ENCODE assay signal across 22 cellular contexts in genomic region chr16:22739077-22739476, GRCh38.
A peak's percentile ranks its signal among the peaks of the same experiment; 100 is the strongest.
DNase-seq lines count a peak whose midpoint lies in the region; ATAC-seq and TF ChIP-seq lines count a peak whose summit lies in the region.
"Had no signal": no experiment of that assay in that cellular context is flagged by ENCODE, and none has a peak within 500 bp of the region (broad histone marks: within the 10 kb centered on the region; RNA-seq: fewer than 3 reads in every experiment).

No MANE protein-coding gene starts in this region.

- POLR2A ChIA-PET in OCI-LY7 (lab: Charles Lee), result interaction anchor here (0.7 kb wide), 1 partner anchor 571 kb away, joined by 4 read pairs; no protein-coding TSS in a partner anchor

- H3K9me2 ChIP-seq in OCI-LY7 (ENCODE audit: insufficient read depth, low read length), result no peaks in the 10 kb centered on the region

- H3K4me3 ChIP-seq in OCI-LY7 (ENCODE audit: low read depth, low read length, poor library complexity, severe bottlenecking), result no peak overlapping the region
- H3K4me3 ChIP-seq: breast epithelium, GM23248, heart left ventricle, PC-9, SJSA1, spleen, vagina had no signal

- no peaks in the 10 kb centered on the region for H3K9me3 ChIP-seq in OCI-LY7 (ENCODE audit: low read length)
- H3K9me3 ChIP-seq: breast epithelium, SJSA1, vagina had no signal

- CTCF ChIA-PET in OCI-LY7 (lab: Charles Lee; ENCODE audit: unreplicated experiment), result no interaction called here

- no peak for TF ChIP-seq CTCF in OCI-LY7 (conservative IDR thresholded peaks at IDR 0.05; ENCODE audit: low read length)

- no peaks in the 10 kb centered on the region for H3K36me3 ChIP-seq in OCI-LY7 (ENCODE audit: insufficient read depth, low read length)
- H3K36me3 ChIP-seq: breast epithelium, heart left ventricle, SJSA1, spleen, vagina had no signal

- H3K27ac ChIP-seq in OCI-LY7 (ENCODE audit: low read depth, low read length, poor library complexity, severe bottlenecking), result no peak overlapping the region
- H3K27ac ChIP-seq: breast epithelium, GM23248, heart left ventricle, PC-9, SJSA1, spleen, vagina had no signal

- no peaks in the 10 kb centered on the region for H3K79me2 ChIP-seq in OCI-LY7 (ENCODE audit: insufficient read depth, low read depth, low read length)

- no peak overlapping the region for H2AFZ ChIP-seq in OCI-LY7 (ENCODE audit: low read length)
- H2AFZ ChIP-seq: GM23248, PC-9 had no signal

- BruUV-seq in OCI-LY7 (replicated peaks; lab: Mats Ljungman, UMichigan), result no TSS peak

- H4K20me1 ChIP-seq in OCI-LY7 (ENCODE audit: insufficient read depth, low read length), result no peaks in the 10 kb centered on the region

- DNase-seq in Right ventricle myocardium inferior (ENCODE audit: missing footprints) (no peak), cardiac septum (ENCODE audit: low spot score) (no peak), OCI-LY7 (ENCODE audit: low spot score) (peak; percentile 31), left lobe of liver (ENCODE audit: low spot score) (no peak), DMS114 treated with DMSO at 0.1 percent for 48 hours (lab: John Stamatoyannopoulos, UW; ENCODE audit: unreplicated experiment) (no peak), posterior cingulate gyrus (no peak)
- no peak for DNase-seq in stimulated activated naive CD4-positive, alpha-beta T cell treated with Interleukin-2 at 50 U/mL for 16 hours (lab: John Stamatoyannopoulos, UW)
- DNase-seq in activated naive CD4-positive, alpha-beta T cell treated with Interleukin-2 at 50 U/mL for 16 hours, result no peak
- DNase-seq: activated B cell treated with CpG ODN at 0.5 μM for 24 hours; activated CD4-positive, alpha-beta memory T cell treated with anti-CD3 and anti-CD28 coated beads, Interleukin-2, amount 10 ng/mL, durations not matched to agents 7 days and 5 days; activated gamma-delta T cell treated with Interleukin-2 at 50 U/mL for 16 hours; GDM1; GM23248; heart left ventricle; NCI-H1417 treated with DMSO at 0.1 percent for 48 hours; NCI-H526; PC-9; spleen; T-helper 17 cell had no signal

- H3K4me2 ChIP-seq in OCI-LY7 (ENCODE audit: low read length), result no peak overlapping the region
- H3K4me2 ChIP-seq: PC-9 had no signal

- intact Hi-C loops in Right ventricle myocardium inferior (cut with DNase I), result no loop called here
- intact Hi-C loops in cardiac septum (cut with DNase I), result no loop called here
- intact Hi-C loops in OCI-LY7 (cut with micrococcal nuclease; ENCODE audit: unreplicated experiment), result no loop called here
- intact Hi-C loops in posterior cingulate gyrus (cut with DNase I), result no loop called here

- ATAC-seq in Right ventricle myocardium inferior (peak; percentile 28), left lobe of liver (peak; percentile 23)
- ATAC-seq: T-helper 17 cell had no signal

- H3K4me1 ChIP-seq in OCI-LY7 (ENCODE audit: insufficient read depth, low read length, poor library complexity, severe bottlenecking), result peaks cover 4% of the 10 kb centered on the region
- H3K4me1 ChIP-seq: breast epithelium, heart left ventricle, SJSA1, spleen, vagina had no signal
